In the genomic region with DNA sequence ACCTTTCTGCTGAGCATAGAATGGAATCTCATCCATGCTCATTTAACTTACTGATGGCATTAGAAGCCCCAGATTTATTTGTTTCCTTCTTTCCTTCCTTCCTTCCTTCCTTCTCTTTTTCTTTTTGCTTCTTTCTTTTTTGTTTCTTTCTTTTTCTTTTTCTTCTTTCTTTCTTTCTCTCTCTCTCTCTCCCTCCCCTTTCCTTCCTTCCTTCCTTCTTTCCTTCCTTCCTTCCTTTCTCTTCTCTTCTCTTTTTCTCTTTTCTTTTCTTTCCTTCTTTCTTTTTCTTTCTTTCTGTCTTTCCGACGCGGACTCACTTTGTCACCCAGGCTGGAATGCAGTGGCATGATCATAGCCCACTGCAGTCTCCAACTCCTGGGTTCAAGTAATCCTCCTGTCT, we compare ENCODE assay signal across 28 cellular contexts.
"Had no signal": no experiment of that assay in that cellular context is flagged by ENCODE, and none has a peak within 500 bp of the region (broad histone marks: within the 10 kb centered on the region; RNA-seq: fewer than 3 reads in every experiment).

No MANE protein-coding gene starts in this region.

- H3K79me2 ChIP-seq: parathyroid adenoma had no signal

- H3K36me3 Mint-ChIP-seq: immature natural killer cell; naive thymus-derived CD8-positive, alpha-beta T cell; neural progenitor cell; stimulated activated memory B cell treated with anti-CD40 and anti-IgM and Interleukin-4, amounts not matched to agents 10 μg/mL and 1 μg/mL and 100 μg/mL, for 72 hours; type B pancreatic cell had no signal

- H3K4me3 ChIP-seq: left lung, lower lobe of right lung, neural progenitor cell, right atrium auricular region, right lobe of liver, smooth muscle cell, tibial nerve, uterus had no signal

- H3K4me1 ChIP-seq: left lung, neural progenitor cell, right lobe of liver, uterus had no signal

- H3K27me3 ChIP-seq: left lung, neural progenitor cell, right atrium auricular region, right lobe of liver, tibial nerve, uterus had no signal

- H3K9ac ChIP-seq: neural progenitor cell, parathyroid adenoma had no signal

- H3K27ac Mint-ChIP-seq: immature natural killer cell; nephron; neural progenitor cell; stimulated activated memory B cell treated with anti-CD40 and anti-IgM and Interleukin-4, amounts not matched to agents 10 μg/mL and 1 μg/mL and 100 μg/mL, for 72 hours; stimulated activated naive CD8-positive, alpha-beta T cell treated with anti-CD3 and anti-CD28 coated beads, Interleukin-15, amount 100 ng/mL, for 72 hours; type B pancreatic cell had no signal

- H3K4me3 Mint-ChIP-seq: immature natural killer cell; naive thymus-derived CD8-positive, alpha-beta T cell; nephron; neural progenitor cell; stimulated activated memory B cell treated with anti-CD40 and anti-IgM and Interleukin-4, amounts not matched to agents 10 μg/mL and 1 μg/mL and 100 μg/mL, for 72 hours; stimulated activated naive CD8-positive, alpha-beta T cell treated with anti-CD3 and anti-CD28 coated beads, Interleukin-15, amount 100 ng/mL, for 72 hours; type B pancreatic cell had no signal

- H3K36me3 ChIP-seq: left lung, lower lobe of right lung, neural progenitor cell, neutrophil, right atrium auricular region, right lobe of liver, tibial nerve, uterus had no signal

- H3K4me2 ChIP-seq: neural progenitor cell, smooth muscle cell had no signal

- H3K27ac ChIP-seq: left lung, lower lobe of right lung, neural progenitor cell, neutrophil, right atrium auricular region, right lobe of liver, tibial nerve, uterus had no signal

- DNase-seq: hypothalamus; immature natural killer cell; kidney; left colon; left lung; lower lobe of right lung; mammary epithelial cell; mesenchymal stem cell; naive thymus-derived CD8-positive, alpha-beta T cell; occipital lobe; right lobe of liver; stimulated activated CD4-positive, alpha-beta T cell treated with anti-CD3 and anti-CD28 coated beads, Interleukin-1b, Interleukin-23, amount 100 ng/mL, for 48 hours; stimulated activated CD4-positive, alpha-beta T cell treated with anti-CD3 and anti-CD28 coated beads, Interleukin-2, amount 100 ng/mL, for 48 hours; stimulated activated CD4-positive, alpha-beta T cell treated with anti-CD3 and anti-CD28 coated beads, Interleukin-4, amount 100 ng/mL, for 4 hours; stimulated activated CD8-positive, alpha-beta memory T cell treated with anti-CD3 and anti-CD28 coated beads, Interleukin-4, amount 100 ng/mL, for 48 hours; stimulated activated naive CD4-positive, alpha-beta T cell treated with Interleukin-2 at 50 U/mL for 16 hours; stimulated activated naive CD8-positive, alpha-beta T cell treated with anti-CD3 and anti-CD28 coated beads, Interleukin-15, amount 100 ng/mL, for 72 hours; substantia nigra; uterus had no signal

- H3K9me3 ChIP-seq: left lung, lower lobe of right lung, neutrophil, right atrium auricular region, right lobe of liver, tibial nerve, uterus had no signal

- H2AFZ ChIP-seq: neural progenitor cell, parathyroid adenoma had no signal

- H3K27me3 Mint-ChIP-seq: naive thymus-derived CD8-positive, alpha-beta T cell; stimulated activated memory B cell treated with anti-CD40 and anti-IgM and Interleukin-4, amounts not matched to agents 10 μg/mL and 1 μg/mL and 100 μg/mL, for 72 hours; stimulated activated naive CD8-positive, alpha-beta T cell treated with anti-CD3 and anti-CD28 coated beads, Interleukin-15, amount 100 ng/mL, for 72 hours; type B pancreatic cell had no signal

- ATAC-seq: left colon; left lung; lower lobe of right lung; naive thymus-derived CD8-positive, alpha-beta T cell; right lobe of liver; stimulated activated memory B cell treated with anti-CD40 and anti-IgM and Interleukin-4, amounts not matched to agents 10 μg/mL and 1 μg/mL and 100 μg/mL, for 72 hours; stimulated activated naive CD8-positive, alpha-beta T cell treated with anti-CD3 and anti-CD28 coated beads, Interleukin-15, amount 100 ng/mL, for 72 hours had no signal

- H3K9me3 Mint-ChIP-seq: immature natural killer cell; naive thymus-derived CD8-positive, alpha-beta T cell; nephron; neural progenitor cell; stimulated activated memory B cell treated with anti-CD40 and anti-IgM and Interleukin-4, amounts not matched to agents 10 μg/mL and 1 μg/mL and 100 μg/mL, for 72 hours; stimulated activated naive CD8-positive, alpha-beta T cell treated with anti-CD3 and anti-CD28 coated beads, Interleukin-15, amount 100 ng/mL, for 72 hours; type B pancreatic cell had no signal

- H3K4me1 Mint-ChIP-seq: immature natural killer cell; neural progenitor cell; stimulated activated memory B cell treated with anti-CD40 and anti-IgM and Interleukin-4, amounts not matched to agents 10 μg/mL and 1 μg/mL and 100 μg/mL, for 72 hours; stimulated activated naive CD8-positive, alpha-beta T cell treated with anti-CD3 and anti-CD28 coated beads, Interleukin-15, amount 100 ng/mL, for 72 hours had no signal
